In the genomic region with DNA sequence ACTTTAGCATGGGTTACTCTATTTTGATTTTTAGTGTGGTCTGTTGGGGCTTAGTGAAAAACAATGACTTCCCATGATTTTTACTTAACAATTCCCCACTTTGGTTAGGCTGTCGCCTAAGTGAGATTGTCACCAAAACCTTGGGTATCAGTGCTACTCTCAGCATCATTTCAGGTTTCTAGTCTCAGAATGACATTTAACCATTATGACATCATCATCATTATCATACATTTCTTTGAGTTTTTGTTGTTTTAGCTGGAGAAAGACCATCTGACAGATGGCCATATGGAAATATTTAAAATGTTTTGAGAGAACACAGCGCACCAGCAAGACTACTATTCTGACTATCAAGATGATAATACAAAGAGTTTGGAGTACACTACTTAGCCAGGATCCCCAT, we compare ENCODE assay signal across 34 cellular contexts.
"Had no signal": no experiment of that assay in that cellular context is flagged by ENCODE, and none has a peak within 500 bp of the region (broad histone marks: within the 10 kb centered on the region; RNA-seq: fewer than 3 reads in every experiment).

No MANE protein-coding gene starts in this region.

- H3K4me3 ChIP-seq: MG63 had no signal

- DNase-seq: Karpas-422, Kasumi-1, MG63, MM.1S, MV-4-11, NCI-H1048, NCI-H1092, NCI-H1092 treated with DMSO at 0.1 percent for 48 hours, NCI-H1105, NCI-H1105 treated with DMSO at 0.1 percent for 48 hours, NCI-H1417, NCI-H1417 treated with DMSO at 0.1 percent for 48 hours, NCI-H1436, NCI-H1436 treated with DMSO at 0.1 percent for 48 hours, NCI-H146, NCI-H1694, NCI-H1694 treated with DMSO at 0.1 percent for 48 hours, NCI-H187, NCI-H187 treated with DMSO at 0.1 percent for 48 hours, NCI-H1930, NCI-H2029, NCI-H2029 treated with DMSO at 0.1 percent for 48 hours, NCI-H2081, NCI-H2081 treated with DMSO at 0.1 percent for 48 hours, NCI-H2107, NCI-H2171, NCI-H2171 treated with DMSO at 0.1 percent for 48 hours, NCI-H2227 treated with DMSO at 0.1 percent for 48 hours, NCI-H226, NCI-H345, NCI-H446, NCI-H446 treated with DMSO at 0.1 percent for 48 hours, NCI-H510A, NCI-H510A treated with DMSO at 0.1 percent for 48 hours had no signal

- H3K27me3 ChIP-seq: MG63 had no signal

- H3K36me3 ChIP-seq: MG63 had no signal
